In genomic region chr17:63623786-63624185, GRCh38 we compare ENCODE assay signal across 1 cellular context.
TF ChIP-seq lines count a peak whose summit lies in the region.

No MANE protein-coding gene starts in this region.

TF ChIP-seq in endothelial cell of umbilical vein, 7 proteins besides CTCF, POLR2A, EP300 and RAD21 (continued from another document):
- TF ChIP-seq EZH2 (IDR thresholded peaks at IDR 0.05; ENCODE audit: borderline replicate concordance, low read depth, low read length, severe bottlenecking) = no peak
- TF ChIP-seq MYC (IDR thresholded peaks at IDR 0.05; ENCODE audit: low read depth, low read length) = no peak
TF ChIP-seq in endothelial cell of umbilical vein: peak in this region for 0.
